ENCODE assay signal across 25 cellular contexts in genomic region chr1:23352096-23352695, GRCh38. TPM values are rescaled to one million over a fixed set of nuclear protein-coding genes. Genes with fewer than 3 reads are reported as not detected.
A peak's percentile ranks its signal among the peaks of the same experiment; 100 is the strongest.
DNase-seq lines count a peak whose midpoint lies in the region; ATAC-seq, FAIRE-seq and TF ChIP-seq lines count a peak whose summit lies in the region.
"Had no signal": no experiment of that assay in that cellular context is flagged by ENCODE, and none has a peak within 500 bp of the region (broad histone marks: within the 10 kb centered on the region; RNA-seq: fewer than 3 reads in every experiment).

No MANE protein-coding gene starts in this region.

- H3K4me2 ChIP-seq in HepG2 (ENCODE audit: low read depth, low read length): no peak overlapping the region
- H3K4me2 ChIP-seq: A549; BLaER1 treated with 17β-estradiol and CSF1 and Interleukin-3, amounts not matched to agents 10 nM and 100 nM had no signal

- no peak for TF ChIP-seq CTCF in HepG2 (CRISPR knock-in tag; IDR thresholded peaks at IDR 0.05)
- no peak for TF ChIP-seq CTCF in right lobe of liver (IDR thresholded peaks at IDR 0.05)
- TF ChIP-seq CTCF in GM10266 (IDR thresholded peaks at IDR 0.05; ENCODE audit: control insufficient read depth, insufficient read depth, low read depth, missing control alignments): no peak

- CTCF ChIA-PET in HepG2 (lab: Yijun Ruan, JAX; ENCODE audit: low intra/inter-chr PET ratio, low total read pairs): no interaction called here

- in situ Hi-C loops in HepG2 (cut with HindIII; ENCODE audit: extremely low pct_ligation_motif_present, low pct_unique_long_range_greater_than_20kb): no loop called here

- no peak for TF ChIP-seq RAD21 in HepG2 (CRISPR knock-in tag; IDR thresholded peaks at IDR 0.05)

- WGBS in HepG2 (ENCODE audit: low lambda C conversion rate): 50% methylated on average over 1 of the region's 1 CpG
- WGBS in right lobe of liver (ENCODE audit: insufficient coverage, low coverage, low lambda C conversion rate, missing lambda C conversion rate): no CpG with 5 or more reads among the region's 1 CpG

- no peaks in the 10 kb centered on the region for H3K79me2 ChIP-seq in HepG2 (ENCODE audit: insufficient read depth, low read length)

- H3K27ac ChIP-seq in HepG2 (ENCODE audit: extremely low read length, insufficient read depth, low read length) (no peak overlapping the region), right lobe of liver (no peak overlapping the region), SJCRH30 (no peak overlapping the region)
- H3K27ac ChIP-seq: A549; BLaER1 treated with 17β-estradiol and CSF1 and Interleukin-3, amounts not matched to agents 10 nM and 100 nM had no signal

- H2AFZ ChIP-seq in HepG2 (ENCODE audit: low read length): no peak overlapping the region

- ATAC-seq in HepG2 (no peak; the same call in 2 of the 3 replicates), right lobe of liver (no peak)
- ATAC-seq: A549 had no signal

- DNase-seq in HepG2 (ENCODE audit: low spot score) (no peak), right lobe of liver (no peak), SJCRH30 (peak; percentile 45 to 77), myocyte (ENCODE audit: low read depth) (peak; percentile 52), amniotic stem cell (lab: John Stamatoyannopoulos, UW) (no peak), NCI-H1092 (lab: John Stamatoyannopoulos, UW) (no peak), GM10266 (ENCODE audit: extremely low spot score) (no peak)
- DNase-seq: 8988T; ACHN; AML-193; BE2C; CD4-positive, alpha-beta T cell; CD8-positive, alpha-beta memory T cell; DMS 273 treated with DMSO at 0.1 percent for 48 hours; DMS79; EL; GDM1; GOT3 had no signal

- H3K27me3 ChIP-seq in HepG2 (ENCODE audit: control insufficient read depth in 1 of 2, insufficient read depth in 2 of 2, low read length in 2 of 2) (no peaks in the 10 kb centered on the region), right lobe of liver (no peaks in the 10 kb centered on the region), SJCRH30 (no peaks in the 10 kb centered on the region)
- H3K27me3 ChIP-seq: BE2C; BLaER1 treated with 17β-estradiol and CSF1 and Interleukin-3, amounts not matched to agents 10 nM and 100 nM had no signal

- H3K9me3 ChIP-seq in HepG2 (ENCODE audit: low read length) (no peaks in the 10 kb centered on the region), right lobe of liver (no peaks in the 10 kb centered on the region), SJCRH30 (replicated peaks) (no peaks in the 10 kb centered on the region; the same call in 1 of the 2 replicates)
- H3K9me3 ChIP-seq: BE2C, HAP-1 had no signal

- intact Hi-C loops in HepG2 (cut with micrococcal nuclease; ENCODE audit: unreplicated experiment) (no loop called here), right lobe of liver (cut with DNase I) (no loop called here)

- FAIRE-seq in HepG2 (lab: Jason Lieb, UNC): no peak
- FAIRE-seq: A549, D721Med, GM12891, GM18507, H54 had no signal

- no peaks in the 10 kb centered on the region for H4K20me1 ChIP-seq in HepG2 (ENCODE audit: insufficient read depth, low read length)
- H4K20me1 ChIP-seq: BLaER1 treated with 17β-estradiol and CSF1 and Interleukin-3, amounts not matched to agents 10 nM and 100 nM had no signal

- POLR2A ChIA-PET in HepG2 (lab: Yijun Ruan, JAX): no interaction called here

- H3K4me1 ChIP-seq in HepG2 (ENCODE audit: insufficient read depth, low read length) (peaks cover 18% of the 10 kb centered on the region), right lobe of liver (no peaks in the 10 kb centered on the region), SJCRH30 (peaks cover 8% of the 10 kb centered on the region; the same call in 1 of the 2 replicates)
- H3K4me1 ChIP-seq: A549, BE2C, HAP-1 had no signal

- H3K9ac ChIP-seq in HepG2 (ENCODE audit: insufficient read depth, low read depth, low read length): no peak overlapping the region
- H3K9ac ChIP-seq: BLaER1 treated with 17β-estradiol and CSF1 and Interleukin-3, amounts not matched to agents 10 nM and 100 nM had no signal

- H3K4me3 ChIP-seq in HepG2 (replicated peaks in 1 of 3; ENCODE audit: insufficient read depth in 1 of 3, low read depth in 2 of 3, low read length in 3 of 3) (no peak overlapping the region), right lobe of liver (no peak overlapping the region), SJCRH30 (no peak overlapping the region)
- H3K4me3 ChIP-seq: A549; BLaER1 treated with 17β-estradiol and CSF1 and Interleukin-3, amounts not matched to agents 10 nM and 100 nM; HAP-1 had no signal

- TF ChIP-seq POLR2A in HepG2 (IDR thresholded peaks at IDR 0.05; ENCODE audit: insufficient read depth in 1 of 2, low read depth in 2 of 2, low read length in 2 of 2) (no peak), right lobe of liver (IDR thresholded peaks at IDR 0.05) (no peak)

- H3K36me3 ChIP-seq in HepG2 (replicated peaks in 1 of 2; ENCODE audit: control insufficient read depth in 1 of 2, insufficient read depth in 2 of 2, low read length in 2 of 2): no peaks in the 10 kb centered on the region
- H3K36me3 ChIP-seq in right lobe of liver: no peaks in the 10 kb centered on the region
- no peaks in the 10 kb centered on the region for H3K36me3 ChIP-seq in SJCRH30
- H3K36me3 ChIP-seq: BE2C, HAP-1 had no signal

- BruUV-seq in HepG2 (replicated peaks; lab: Mats Ljungman, UMichigan): no TSS peak

- TF ChIP-seq EP300 in HepG2 (IDR thresholded peaks at IDR 0.05; ENCODE audit: low read depth in 2 of 2, low read length in 2 of 2) (no peak), HepG2 (CRISPR knock-in tag; IDR thresholded peaks at IDR 0.05; ENCODE audit: borderline replicate concordance) (no peak)

TF ChIP-seq in HepG2, 621 proteins besides CTCF, POLR2A, EP300 and RAD21 (continues in another document):
- peak; percentile 52 for TF ChIP-seq ZNF7 (CRISPR knock-in tag; IDR thresholded peaks at IDR 0.05)

RNA-seq across cellular contexts. Expression of gene HNRNPR, which starts 8.1 kb away (rescaled TPM):
- 216 and 303 TPM in 2 replicates for total RNA-seq in HepG2 (2016; rRNA removed; fragmentation: Illumina TruSeq; extraction: Trizol)
- 17.8 and 18.7 TPM in 2 replicates for total RNA-seq in HepG2 (2016; cell fraction: cytosol; rRNA removed; fragmentation: Illumina TruSeq; extraction: Trizol; ENCODE audit: low read depth)
- total RNA-seq in HepG2 (2016; cell fraction: insoluble cytoplasmic fraction; rRNA removed; fragmentation: Illumina TruSeq; extraction: Trizol): 220 and 303 TPM in 2 replicates
- 54.4 and 60.8 TPM in 2 replicates for total RNA-seq in HepG2 (2016; cell fraction: membrane; rRNA removed; fragmentation: Illumina TruSeq; extraction: Trizol)
- 120 and 127 TPM in 2 replicates for total RNA-seq in HepG2 (2016; cell fraction: nucleus; rRNA removed; fragmentation: Illumina TruSeq; extraction: Trizol)
- 93.6 and 133 TPM in 2 replicates for polyA plus RNA-seq in HepG2 (2011; rRNA removed)
- polyA plus RNA-seq in HepG2 (2011; cell fraction: cytosol; rRNA removed): 55.9 and 84.1 TPM in 2 replicates
- 20.7 and 25.3 TPM in 2 replicates for polyA plus RNA-seq in HepG2 (2011; cell fraction: nucleus; rRNA removed)
- 82.4 and 94.8 TPM in 2 replicates for polyA plus RNA-seq in HepG2 (2012)
- 13.1 and 13.2 TPM in 2 replicates for polyA plus RNA-seq in HepG2 (2016; cell fraction: cytosol; fragmentation: Illumina TruSeq; extraction: Trizol; ENCODE audit: low read depth)
- 325 and 342 TPM in 2 replicates for polyA plus RNA-seq in HepG2 (2016; cell fraction: insoluble cytoplasmic fraction; fragmentation: Illumina TruSeq; extraction: Trizol; ENCODE audit: low read depth)
- 41.5 and 41.9 TPM in 2 replicates for polyA plus RNA-seq in HepG2 (2016; cell fraction: membrane; fragmentation: Illumina TruSeq; extraction: Trizol; ENCODE audit: low read depth)
- 149 and 155 TPM in 2 replicates for polyA plus RNA-seq in HepG2 (2016; cell fraction: nucleus; fragmentation: Illumina TruSeq; extraction: Trizol; ENCODE audit: insufficient read depth, low read depth)
- 55.1 and 153 TPM in 2 replicates for polyA minus RNA-seq in HepG2 (2011; rRNA and poly(A)+ RNA removed; ENCODE audit: low replicate concordance)
- 59.6 and 62.2 TPM in 2 replicates for polyA minus RNA-seq in HepG2 (2011; cell fraction: cytosol; rRNA and poly(A)+ RNA removed)
- polyA minus RNA-seq in HepG2 (2011; cell fraction: nucleus; rRNA and poly(A)+ RNA removed): 145 and 152 TPM in 2 replicates
- 10 to 100 TPM; 27.5 to 44.2 (median 32.0) TPM for total RNA-seq in right lobe of liver
- 342 and 380 TPM in 2 replicates for total RNA-seq in SJCRH30 (2014; rRNA removed; shearing (Covaris generic))
- total RNA-seq in myocyte: 85.9 and 91.8 TPM in 2 replicates
- polyA plus RNA-seq in myocyte (2012): 71.9 TPM

RNA-seq across cellular contexts. Expression of gene ZNF436, which starts 17.4 kb away (rescaled TPM):
- 9.9 and 12.6 TPM in 2 replicates for total RNA-seq in HepG2 (2016; rRNA removed; fragmentation: Illumina TruSeq; extraction: Trizol)
- total RNA-seq in HepG2 (2016; cell fraction: cytosol; rRNA removed; fragmentation: Illumina TruSeq; extraction: Trizol; ENCODE audit: low read depth): 1.2 and 1.3 TPM in 2 replicates
- 9.5 and 13.9 TPM in 2 replicates for total RNA-seq in HepG2 (2016; cell fraction: insoluble cytoplasmic fraction; rRNA removed; fragmentation: Illumina TruSeq; extraction: Trizol)
- 4.7 and 6.1 TPM in 2 replicates for total RNA-seq in HepG2 (2016; cell fraction: membrane; rRNA removed; fragmentation: Illumina TruSeq; extraction: Trizol)
- 7.1 and 8.3 TPM in 2 replicates for total RNA-seq in HepG2 (2016; cell fraction: nucleus; rRNA removed; fragmentation: Illumina TruSeq; extraction: Trizol)
- 4.3 TPM in 2 replicates for polyA plus RNA-seq in HepG2 (2011; rRNA removed)
- 2.0 and 3.3 TPM in 2 replicates for polyA plus RNA-seq in HepG2 (2011; cell fraction: cytosol; rRNA removed)
- 7.0 and 8.6 TPM in 2 replicates for polyA plus RNA-seq in HepG2 (2011; cell fraction: nucleus; rRNA removed)
- 3.6 and 3.9 TPM in 2 replicates for polyA plus RNA-seq in HepG2 (2012)
- 0.23 and 0.35 TPM in 2 replicates for polyA plus RNA-seq in HepG2 (2016; cell fraction: cytosol; fragmentation: Illumina TruSeq; extraction: Trizol; ENCODE audit: low read depth)
- polyA plus RNA-seq in HepG2 (2016; cell fraction: insoluble cytoplasmic fraction; fragmentation: Illumina TruSeq; extraction: Trizol; ENCODE audit: low read depth): 7.1 and 7.4 TPM in 2 replicates
- polyA plus RNA-seq in HepG2 (2016; cell fraction: membrane; fragmentation: Illumina TruSeq; extraction: Trizol; ENCODE audit: low read depth): 1.3 and 1.4 TPM in 2 replicates
- 10.5 and 11.6 TPM in 2 replicates for polyA plus RNA-seq in HepG2 (2016; cell fraction: nucleus; fragmentation: Illumina TruSeq; extraction: Trizol; ENCODE audit: insufficient read depth, low read depth)
- 6.0 and 6.3 TPM in 2 replicates for polyA minus RNA-seq in HepG2 (2011; rRNA and poly(A)+ RNA removed; ENCODE audit: low replicate concordance)
- polyA minus RNA-seq in HepG2 (2011; cell fraction: cytosol; rRNA and poly(A)+ RNA removed): 4.3 and 6.0 TPM in 2 replicates
- polyA minus RNA-seq in HepG2 (2011; cell fraction: nucleus; rRNA and poly(A)+ RNA removed): 6.8 and 11.7 TPM in 2 replicates
- 1 to 10 TPM; 2.8 to 4.5 (median 3.4) TPM for total RNA-seq in right lobe of liver
- 13.8 and 15.8 TPM in 2 replicates for total RNA-seq in SJCRH30 (2014; rRNA removed; shearing (Covaris generic))
- 17.3 and 18.8 TPM in 2 replicates for total RNA-seq in myocyte
- polyA plus RNA-seq in myocyte (2012): 7.6 TPM

Comparison
In these comparisons a context has a peak if more than half of its experiments do, and no peak if none do; other contexts are left out.
1. DNase-seq: peak in SJCRH30 (2 of 2) and myocyte (single experiment); none in HepG2 (single experiment), right lobe of liver (0 of 3), amniotic stem cell (single experiment), NCI-H1092 (single experiment) and GM10266 (single experiment).